ENCODE assay signal across 15 cellular contexts in genomic region chr3:127052121-127052561, GRCh38.
DNase-seq lines count a peak whose midpoint lies in the region; ATAC-seq and TF ChIP-seq lines count a peak whose summit lies in the region.
"Had no signal": no experiment of that assay in that cellular context is flagged by ENCODE, and none has a peak within 500 bp of the region (broad histone marks: within the 10 kb centered on the region; RNA-seq: fewer than 3 reads in every experiment).

No MANE protein-coding gene starts in this region.

- no peaks in the 10 kb centered on the region for H3K36me3 Mint-ChIP-seq in activated CD8-positive, alpha-beta memory T cell treated with anti-CD3 and anti-CD28 coated beads, Interleukin-2, amount 10 ng/mL, durations not matched to agents 7 days and 5 days

- TF ChIP-seq CTCF in gastroesophageal sphincter (IDR thresholded peaks at IDR 0.05) (no peak), A673 (conservative IDR thresholded peaks at IDR 0.05; ENCODE audit: low read depth, low read length) (no peak)

- POLR2A ChIA-PET in A673 (lab: Charles Lee; ENCODE audit: low non-redundant PET), result no interaction called here

- H3K27ac ChIP-seq in gastroesophageal sphincter, result no peak overlapping the region
- H3K27ac ChIP-seq in A673 (ENCODE audit: low read depth, low read length, poor library complexity, severe bottlenecking), result no peak overlapping the region
- H3K27ac ChIP-seq: VCaP had no signal

- H3K4me1 Mint-ChIP-seq in activated CD8-positive, alpha-beta memory T cell treated with anti-CD3 and anti-CD28 coated beads, Interleukin-2, amount 10 ng/mL, durations not matched to agents 7 days and 5 days, result no peaks in the 10 kb centered on the region
- H3K4me1 Mint-ChIP-seq: naive B cell had no signal

- ATAC-seq in gastroesophageal sphincter, result peak; percentile 69
- peak; percentile 9 for ATAC-seq in stimulated activated naive CD8-positive, alpha-beta T cell treated with anti-CD3 and anti-CD28 coated beads, Interleukin-15, Interleukin-2, amounts not matched to agents 100 U/mL and 50 U/mL, for 24 hours
- ATAC-seq in activated CD8-positive, alpha-beta memory T cell treated with anti-CD3 and anti-CD28 coated beads, Interleukin-2, amount 10 ng/mL, durations not matched to agents 7 days and 5 days, result no peak

- H3K4me1 ChIP-seq in gastroesophageal sphincter (peaks cover 0 to 4% (median 0%) of the 10 kb centered on the region in 3 donors), A673 (ENCODE audit: insufficient read depth, low read length, poor library complexity, severe bottlenecking) (no peaks in the 10 kb centered on the region)
- H3K4me1 ChIP-seq: Caco-2 had no signal

- WGBS in gastroesophageal sphincter (ENCODE audit: low coverage in 1 of 2), 2 donors, result no CpG with 5 or more reads among the region's 15 CpGs

- no peak overlapping the region for H3K4me3 ChIP-seq in gastroesophageal sphincter
- H3K4me3 ChIP-seq in A673 (ENCODE audit: low read depth, low read length, poor library complexity, severe bottlenecking), result no peak overlapping the region

- CTCF ChIA-PET in A673 (lab: Charles Lee), result no interaction called here
- CTCF ChIA-PET in activated CD8-positive, alpha-beta memory T cell treated with anti-CD3 and anti-CD28 coated beads, Interleukin-2, amount 10 ng/mL, durations not matched to agents 7 days and 5 days (lab: Charles Lee), result no interaction called here

- H3K27ac Mint-ChIP-seq in activated CD8-positive, alpha-beta memory T cell treated with anti-CD3 and anti-CD28 coated beads, Interleukin-2, amount 10 ng/mL, durations not matched to agents 7 days and 5 days, result no peak overlapping the region
- H3K27ac Mint-ChIP-seq: dendritic cell treated with granulocyte-macrophage colony-stimulating factor and Interleukin-4, amounts not matched to agents 40 ng/mL and 50 ng/mL, for 4 days; naive B cell had no signal

- H3K36me3 ChIP-seq in gastroesophageal sphincter, result no peaks in the 10 kb centered on the region
- H3K36me3 ChIP-seq in A673 (ENCODE audit: insufficient read depth, low read length, poor library complexity, severe bottlenecking), result no peaks in the 10 kb centered on the region

- no peaks in the 10 kb centered on the region for H3K27me3 Mint-ChIP-seq in activated CD8-positive, alpha-beta memory T cell treated with anti-CD3 and anti-CD28 coated beads, Interleukin-2, amount 10 ng/mL, durations not matched to agents 7 days and 5 days

- no peak overlapping the region for H3K4me3 Mint-ChIP-seq in activated CD8-positive, alpha-beta memory T cell treated with anti-CD3 and anti-CD28 coated beads, Interleukin-2, amount 10 ng/mL, durations not matched to agents 7 days and 5 days
- H3K4me3 Mint-ChIP-seq: dendritic cell treated with granulocyte-macrophage colony-stimulating factor and Interleukin-4, amounts not matched to agents 40 ng/mL and 50 ng/mL, for 4 days; naive B cell had no signal

- H3K27me3 ChIP-seq in gastroesophageal sphincter, result no peaks in the 10 kb centered on the region
- H3K27me3 ChIP-seq in A673 (replicated peaks; ENCODE audit: insufficient read depth, low read depth, low read length, poor library complexity), result peaks cover 4% of the 10 kb centered on the region

- DNase-seq in GM03348 (ENCODE audit: low spot score) (peak; percentile 54), medulla oblongata (ENCODE audit: extremely low spot score) (peak; percentile 9), A673 (ENCODE audit: low spot score) (no peak)
- no peak for DNase-seq in stimulated activated naive CD8-positive, alpha-beta T cell treated with anti-CD3 and anti-CD28 coated beads, Interleukin-15, Interleukin-2, amounts not matched to agents 100 U/mL and 50 U/mL, for 24 hours
- no peak for DNase-seq in effector CD8-positive, alpha-beta T cell (lab: John Stamatoyannopoulos, UW)
- DNase-seq in activated CD8-positive, alpha-beta memory T cell treated with anti-CD3 and anti-CD28 coated beads, Interleukin-2, amount 10 ng/mL, durations not matched to agents 7 days and 5 days, result no peak
- DNase-seq in stimulated activated CD4-positive, alpha-beta T cell treated with anti-CD3 and anti-CD28 coated beads, Interleukin-4, amount 100 ng/mL, for 4 hours, result no peak
- DNase-seq: Caco-2; HCEC 1CT; naive B cell; NCI-H774; stimulated activated CD4-positive, alpha-beta T cell treated with anti-CD3 and anti-CD28 coated beads, Interleukin-1b, Interleukin-23, amount 100 ng/mL, for 48 hours had no signal

- TF ChIP-seq POLR2A in gastroesophageal sphincter (IDR thresholded peaks at IDR 0.05), result no peak

- no peak for TF ChIP-seq EP300 in gastroesophageal sphincter (IDR thresholded peaks at IDR 0.05)

- BruUV-seq in A673 (replicated peaks; lab: Mats Ljungman, UMichigan), result no TSS peak

- peaks cover 0 to 10% (median 0%) of the 10 kb centered on the region in 3 donors for H3K9me3 ChIP-seq in gastroesophageal sphincter
- no peaks in the 10 kb centered on the region for H3K9me3 ChIP-seq in A673 (ENCODE audit: low read depth, low read length, poor library complexity, severe bottlenecking)

- peaks cover 6% of the 10 kb centered on the region for H3K9me3 Mint-ChIP-seq in activated CD8-positive, alpha-beta memory T cell treated with anti-CD3 and anti-CD28 coated beads, Interleukin-2, amount 10 ng/mL, durations not matched to agents 7 days and 5 days (ENCODE audit: low read depth)

- intact Hi-C loops in A673 (cut with micrococcal nuclease; ENCODE audit: unreplicated experiment), result no loop called here

Comparison
In these comparisons a context has a peak if more than half of its experiments do, and no peak if none do; other contexts are left out.
1. DNase-seq: peak in GM03348 (single experiment) and medulla oblongata (single experiment); none in stimulated activated naive CD8-positive, alpha-beta T cell treated with anti-CD3 and anti-CD28 coated beads, Interleukin-15, Interleukin-2, amounts not matched to agents 100 U/mL and 50 U/mL, for 24 hours (single experiment), effector CD8-positive, alpha-beta T cell (single experiment), A673 (single experiment), activated CD8-positive, alpha-beta memory T cell treated with anti-CD3 and anti-CD28 coated beads, Interleukin-2, amount 10 ng/mL, durations not matched to agents 7 days and 5 days (single experiment) and stimulated activated CD4-positive, alpha-beta T cell treated with anti-CD3 and anti-CD28 coated beads, Interleukin-4, amount 100 ng/mL, for 4 hours (0 of 2).